In the genomic region with DNA sequence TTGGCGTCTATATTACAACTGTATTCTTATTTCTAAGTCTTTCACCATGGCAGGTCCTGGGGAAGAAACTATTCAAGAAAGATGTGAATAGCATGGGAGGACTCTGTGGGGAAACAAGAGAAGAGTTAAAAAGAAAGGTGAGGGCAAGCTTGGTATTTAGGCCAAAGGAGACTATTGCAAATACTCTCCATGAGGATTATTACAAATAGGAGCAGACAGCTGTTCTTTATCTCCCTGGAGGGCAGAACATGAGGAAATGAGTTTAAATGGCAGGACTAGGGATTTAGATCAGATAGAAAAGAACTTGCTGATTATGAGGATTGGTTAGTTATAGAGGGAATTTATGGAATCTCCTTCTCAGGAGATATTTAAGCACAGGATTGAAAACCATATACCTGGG, we compare ENCODE assay signal across 18 cellular contexts.
A peak's percentile ranks its signal among the peaks of the same experiment; 100 is the strongest.
DNase-seq lines count a peak whose midpoint lies in the region; ATAC-seq and TF ChIP-seq lines count a peak whose summit lies in the region.
"Had no signal": no experiment of that assay in that cellular context is flagged by ENCODE, and none has a peak within 500 bp of the region (broad histone marks: within the 10 kb centered on the region; RNA-seq: fewer than 3 reads in every experiment).

No MANE protein-coding gene starts in this region.

- H2AFZ ChIP-seq in trophoblast cell (ENCODE audit: insufficient read depth, low read length, poor library complexity): no peak overlapping the region

- H2AK5ac ChIP-seq in trophoblast cell (ENCODE audit: low read length): no peak overlapping the region

- H2BK12ac ChIP-seq in trophoblast cell (ENCODE audit: low read length): no peak overlapping the region

- no peak overlapping the region for H3K27ac ChIP-seq in A673 (ENCODE audit: low read depth, low read length, poor library complexity, severe bottlenecking)
- no peak overlapping the region for H3K27ac ChIP-seq in trophoblast cell (ENCODE audit: low read depth, low read length)
- H3K27ac ChIP-seq in WERI-Rb-1: no peak overlapping the region
- H3K27ac ChIP-seq: brain microvascular endothelial cell had no signal

- H3K4ac ChIP-seq in trophoblast cell (ENCODE audit: low read depth, low read length): no peak overlapping the region

- TF ChIP-seq CTCF in A673 (conservative IDR thresholded peaks at IDR 0.05; ENCODE audit: low read depth, low read length): no peak
- no peak for TF ChIP-seq CTCF in WERI-Rb-1 (IDR thresholded peaks at IDR 0.05; ENCODE audit: low read depth, low read length)

- no peak overlapping the region for H2BK120ac ChIP-seq in trophoblast cell (ENCODE audit: insufficient read depth, low read length, poor library complexity)

- CTCF ChIA-PET in A673 (lab: Charles Lee): no interaction called here

- intact Hi-C loops in A673 (cut with micrococcal nuclease; ENCODE audit: unreplicated experiment): no loop called here

- no peaks in the 10 kb centered on the region for H3K9me3 ChIP-seq in A673 (ENCODE audit: low read depth, low read length, poor library complexity, severe bottlenecking)
- no peaks in the 10 kb centered on the region for H3K9me3 ChIP-seq in trophoblast cell (ENCODE audit: insufficient read depth, low read depth, low read length)
- H3K9me3 ChIP-seq in WERI-Rb-1 (ENCODE audit: severe bottlenecking): no peaks in the 10 kb centered on the region

- H4K91ac ChIP-seq in trophoblast cell (ENCODE audit: low read depth, low read length): no peak overlapping the region

- H3K23ac ChIP-seq in trophoblast cell (ENCODE audit: low read length): no peak overlapping the region

- H4K8ac ChIP-seq in trophoblast cell (ENCODE audit: low read depth, low read length): no peak overlapping the region

- WGBS in trophoblast cell (ENCODE audit: extremely low coverage, insufficient coverage, insufficient read length): no CpG with 5 or more reads among the region's 1 CpG

- POLR2A ChIA-PET in A673 (lab: Charles Lee; ENCODE audit: low non-redundant PET): no interaction called here

- ATAC-seq in GM21390 (IDR thresholded peaks at IDR 0.05; ENCODE audit: unreplicated experiment) (no peak), HG02970 (IDR thresholded peaks at IDR 0.05; ENCODE audit: low FRiP score, unreplicated experiment) (no peak)
- ATAC-seq: activated CD4-positive, alpha-beta T cell treated with anti-CD3 and anti-CD28 coated beads for 36 hours; activated T-helper 17 cell treated with anti-CD3 and anti-CD28 coated beads, Interleukin-2, amount 50 U/mL, for 72 hours had no signal

- H2BK5ac ChIP-seq in trophoblast cell (ENCODE audit: low read depth, low read length, poor library complexity): no peak overlapping the region

- H3K27me3 ChIP-seq in A673 (replicated peaks; ENCODE audit: insufficient read depth, low read depth, low read length, poor library complexity): no peaks in the 10 kb centered on the region
- H3K27me3 ChIP-seq in trophoblast cell (ENCODE audit: insufficient read depth, low read length): no peaks in the 10 kb centered on the region
- no peaks in the 10 kb centered on the region for H3K27me3 ChIP-seq in WERI-Rb-1 (ENCODE audit: insufficient read depth, low read depth, severe bottlenecking)
- H3K27me3 ChIP-seq: brain microvascular endothelial cell had no signal

- no peak overlapping the region for H3K18ac ChIP-seq in trophoblast cell (ENCODE audit: low read length)

- DNase-seq in A673 (ENCODE audit: low spot score): peak; percentile 18
- DNase-seq in NCI-H82 treated with DMSO at 0.1 percent for 48 hours (lab: John Stamatoyannopoulos, UW; ENCODE audit: unreplicated experiment): peak; percentile 77
- peak; percentile 50 for DNase-seq in fibroblast of gingiva (ENCODE audit: low read depth)
- DNase-seq in trophoblast cell: peak; percentile 38 to 84
- no peak for DNase-seq in WERI-Rb-1
- DNase-seq in Ammon's horn (ENCODE audit: low spot score): no peak
- DNase-seq: ACHN; activated CD4-positive, alpha-beta T cell treated with anti-CD3 and anti-CD28 coated beads for 36 hours; activated naive CD8-positive, alpha-beta T cell treated with anti-CD3 and anti-CD28 coated beads for 36 hours; brain microvascular endothelial cell; C1 segment of cervical spinal cord; HFFc6; NCI-H510A; Right ventricle myocardium superior; stimulated activated CD4-positive, alpha-beta T cell treated with anti-CD3 and anti-CD28 coated beads, Interleukin-4, amount 100 ng/mL, for 4 hours had no signal

- H3K4me1 ChIP-seq in A673 (ENCODE audit: insufficient read depth, low read length, poor library complexity, severe bottlenecking) (peaks cover 21% of the 10 kb centered on the region), trophoblast cell (ENCODE audit: control insufficient read depth in 1 of 2, insufficient read depth in 2 of 2, low read length in 2 of 2) (no peaks in the 10 kb centered on the region)

- H3K4me2 ChIP-seq in trophoblast cell (ENCODE audit: low read length): no peak overlapping the region

- no peaks in the 10 kb centered on the region for H3K79me2 ChIP-seq in trophoblast cell (ENCODE audit: control insufficient read depth, insufficient read depth, low read length, poor library complexity)

- H3K36me3 ChIP-seq in A673 (ENCODE audit: insufficient read depth, low read length, poor library complexity, severe bottlenecking): no peaks in the 10 kb centered on the region
- no peaks in the 10 kb centered on the region for H3K36me3 ChIP-seq in trophoblast cell (ENCODE audit: control insufficient read depth in 1 of 2, insufficient read depth in 2 of 2, low read length in 2 of 2)
- no peaks in the 10 kb centered on the region for H3K36me3 ChIP-seq in WERI-Rb-1
- H3K36me3 ChIP-seq: brain microvascular endothelial cell had no signal

- H3K4me3 ChIP-seq in A673 (ENCODE audit: low read depth, low read length, poor library complexity, severe bottlenecking) (no peak overlapping the region), trophoblast cell (ENCODE audit: low read depth, low read length) (no peak overlapping the region), WERI-Rb-1 (ENCODE audit: low read depth, low read length) (no peak overlapping the region)

- no TSS peak for BruUV-seq in A673 (replicated peaks; lab: Mats Ljungman, UMichigan)

- no peak overlapping the region for H4K12ac ChIP-seq in trophoblast cell (ENCODE audit: low read depth, low read length)

- no peak overlapping the region for H3K9ac ChIP-seq in trophoblast cell (ENCODE audit: low read length)

- no peak overlapping the region for H3K14ac ChIP-seq in trophoblast cell (ENCODE audit: low read length)

- no peaks in the 10 kb centered on the region for H3K79me1 ChIP-seq in trophoblast cell (ENCODE audit: low read length)

Comparison
In these comparisons a context has a peak if more than half of its experiments do, and no peak if none do; other contexts are left out.
1. DNase-seq: peak in A673 (single experiment), NCI-H82 treated with DMSO at 0.1 percent for 48 hours (single experiment), fibroblast of gingiva (single experiment) and trophoblast cell (2 of 2); none in WERI-Rb-1 (single experiment) and Ammon's horn (single experiment).